In the genomic region with DNA sequence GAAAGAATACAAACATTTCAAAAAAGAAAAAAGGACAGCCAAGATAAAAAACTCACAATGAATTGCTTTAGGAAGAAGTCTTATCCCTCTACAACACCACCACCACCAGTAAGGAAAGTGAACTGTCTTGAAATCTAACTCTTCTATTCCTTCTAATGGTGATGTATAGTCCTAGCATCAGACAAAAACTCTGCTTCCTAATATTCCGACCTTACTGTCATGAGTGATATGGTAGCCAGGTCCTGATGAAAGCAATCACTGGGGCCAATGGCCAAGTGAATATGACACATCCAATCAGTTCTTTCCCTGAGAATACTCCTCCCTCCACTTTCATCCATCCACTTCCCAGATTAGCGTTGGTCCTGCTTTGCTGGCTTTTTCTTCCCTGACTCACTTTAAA, we compare ENCODE assay signal across 1 cellular context.
TF ChIP-seq lines count a peak whose summit lies in the region.

No MANE protein-coding gene starts in this region.

TF ChIP-seq in HCT116, 20 proteins besides CTCF, POLR2A, EP300 and RAD21 (continued from another document):
- TF ChIP-seq POLR2AphosphoS5 (IDR thresholded peaks at IDR 0.05; ENCODE audit: low read depth, low read length) = no peak
- TF ChIP-seq, protein P1, sequence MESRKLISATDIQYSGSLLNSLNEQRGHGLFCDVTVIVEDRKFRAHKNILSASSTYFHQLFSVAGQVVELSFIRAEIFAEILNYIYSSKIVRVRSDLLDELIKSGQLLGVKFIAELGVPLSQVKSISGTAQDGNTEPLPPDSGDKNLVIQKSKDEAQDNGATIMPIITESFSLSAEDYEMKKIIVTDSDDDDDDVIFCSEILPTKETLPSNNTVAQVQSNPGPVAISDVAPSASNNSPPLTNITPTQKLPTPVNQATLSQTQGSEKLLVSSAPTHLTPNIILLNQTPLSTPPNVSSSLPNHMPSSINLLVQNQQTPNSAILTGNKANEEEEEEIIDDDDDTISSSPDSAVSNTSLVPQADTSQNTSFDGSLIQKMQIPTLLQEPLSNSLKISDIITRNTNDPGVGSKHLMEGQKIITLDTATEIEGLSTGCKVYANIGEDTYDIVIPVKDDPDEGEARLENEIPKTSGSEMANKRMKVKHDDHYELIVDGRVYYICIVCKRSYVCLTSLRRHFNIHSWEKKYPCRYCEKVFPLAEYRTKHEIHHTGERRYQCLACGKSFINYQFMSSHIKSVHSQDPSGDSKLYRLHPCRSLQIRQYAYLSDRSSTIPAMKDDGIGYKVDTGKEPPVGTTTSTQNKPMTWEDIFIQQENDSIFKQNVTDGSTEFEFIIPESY (IDR thresholded peaks at IDR 0.05; ENCODE audit: extremely low read depth, insufficient replicate concordance, low read length) = no peak
- TF ChIP-seq TCF7L2 (IDR thresholded peaks at IDR 0.05; ENCODE audit: borderline replicate concordance, extremely low read depth, insufficient read depth, insufficient read length) = no peak
- TF ChIP-seq EZH2phosphoT487 (IDR thresholded peaks at IDR 0.05; ENCODE audit: borderline replicate concordance) = no peak
- no peak for TF ChIP-seq ELF1 (IDR thresholded peaks at IDR 0.05; ENCODE audit: borderline replicate concordance, low read depth)
- TF ChIP-seq ZFX (IDR thresholded peaks at IDR 0.05) = no peak
- TF ChIP-seq SRF (IDR thresholded peaks at IDR 0.05; ENCODE audit: low read depth) = no peak
- no peak for TF ChIP-seq JUND (IDR thresholded peaks at IDR 0.05)
- TF ChIP-seq CBX3 (IDR thresholded peaks at IDR 0.05; ENCODE audit: low read depth) = no peak
- TF ChIP-seq FOSL1 (IDR thresholded peaks at IDR 0.05; ENCODE audit: low read depth) = no peak
- TF ChIP-seq CEBPB (IDR thresholded peaks at IDR 0.05; ENCODE audit: low read depth) = no peak
- TF ChIP-seq, protein P2, sequence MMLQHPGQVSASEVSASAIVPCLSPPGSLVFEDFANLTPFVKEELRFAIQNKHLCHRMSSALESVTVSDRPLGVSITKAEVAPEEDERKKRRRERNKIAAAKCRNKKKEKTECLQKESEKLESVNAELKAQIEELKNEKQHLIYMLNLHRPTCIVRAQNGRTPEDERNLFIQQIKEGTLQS (IDR thresholded peaks at IDR 0.05) = no peak
TF ChIP-seq in HCT116: peak in this region for 0.
